ENCODE assay signal across 1 cellular context in genomic region chr20:14384411-14384810, GRCh38.
TF ChIP-seq lines count a peak whose summit lies in the region.

No MANE protein-coding gene starts in this region.

TF ChIP-seq in A549, 52 proteins besides CTCF, POLR2A, EP300 and RAD21 (continued from another document):
- no peak for TF ChIP-seq RARB (CRISPR knock-in tag; IDR thresholded peaks at IDR 0.05)
- no peak for TF ChIP-seq JUN (IDR thresholded peaks at IDR 0.05)
- TF ChIP-seq PHF8 (IDR thresholded peaks at IDR 0.05; ENCODE audit: borderline replicate concordance, low read depth), result no peak
- no peak for TF ChIP-seq ATOH8 (CRISPR knock-in tag; IDR thresholded peaks at IDR 0.05; ENCODE audit: low read depth)
- no peak for TF ChIP-seq SREBF2 (IDR thresholded peaks at IDR 0.05)
- TF ChIP-seq POLR2AphosphoS2 (conservative IDR thresholded peaks at IDR 0.05; ENCODE audit: low read length), result no peak
- no peak for TF ChIP-seq HOXB5 (CRISPR knock-in tag; IDR thresholded peaks at IDR 0.05)
- no peak for TF ChIP-seq NPAS2 (CRISPR knock-in tag; IDR thresholded peaks at IDR 0.05; ENCODE audit: borderline replicate concordance)
- no peak for TF ChIP-seq GATA3 (IDR thresholded peaks at IDR 0.05; ENCODE audit: borderline replicate concordance)
- TF ChIP-seq ZC3H11A (IDR thresholded peaks at IDR 0.05), result no peak
- TF ChIP-seq ZNF302 (CRISPR knock-in tag; IDR thresholded peaks at IDR 0.05), result no peak
- TF ChIP-seq HOXA7 (CRISPR knock-in tag; IDR thresholded peaks at IDR 0.05), result no peak
- TF ChIP-seq SMC3 (IDR thresholded peaks at IDR 0.05), result no peak
